17 cellular contexts compared by ENCODE assay signal in the genomic region with DNA sequence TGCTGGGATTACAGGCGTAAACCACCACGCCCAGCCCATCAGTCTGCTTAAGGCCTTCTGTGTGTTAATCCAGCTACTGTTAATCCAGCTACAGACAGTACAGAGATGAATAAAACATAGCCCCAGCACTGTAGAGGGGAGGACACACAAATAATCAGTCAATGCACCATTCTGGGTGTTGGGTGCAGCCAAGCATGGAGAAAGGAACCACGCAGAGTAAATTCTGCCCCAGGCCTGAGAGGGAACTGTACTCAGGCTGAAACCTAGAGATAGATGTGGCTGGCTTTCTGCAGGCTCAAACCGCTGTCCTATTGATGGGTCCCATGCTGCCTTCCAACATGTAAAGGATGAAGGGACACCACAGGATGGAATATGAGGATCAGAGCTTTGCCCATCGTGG.
DNase-seq lines count a peak whose midpoint lies in the region; ATAC-seq and TF ChIP-seq lines count a peak whose summit lies in the region.
"Had no signal": no experiment of that assay in that cellular context is flagged by ENCODE, and none has a peak within 500 bp of the region (broad histone marks: within the 10 kb centered on the region; RNA-seq: fewer than 3 reads in every experiment).

No MANE protein-coding gene starts in this region.

- no peaks in the 10 kb centered on the region for H3K36me3 Mint-ChIP-seq in stimulated activated memory B cell treated with anti-CD40 and anti-IgM and Interleukin-4, amounts not matched to agents 10 μg/mL and 1 μg/mL and 100 μg/mL, for 72 hours
- H3K36me3 Mint-ChIP-seq: CD14-positive monocyte; CD8-positive, alpha-beta T cell had no signal

- H3K4me3 ChIP-seq in BLaER1 treated with 17β-estradiol and CSF1 and Interleukin-3, amounts not matched to agents 10 nM and 100 nM = no peak overlapping the region
- H3K4me3 ChIP-seq in Peyer's patch = no peak overlapping the region
- H3K4me3 ChIP-seq in coronary artery = no peak overlapping the region
- H3K4me3 ChIP-seq: HAP-1, K562 had no signal

- H3K27me3 Mint-ChIP-seq in stimulated activated memory B cell treated with anti-CD40 and anti-IgM and Interleukin-4, amounts not matched to agents 10 μg/mL and 1 μg/mL and 100 μg/mL, for 72 hours = peaks cover 9% of the 10 kb centered on the region

- no peak overlapping the region for H3K27ac ChIP-seq in BLaER1 treated with 17β-estradiol and CSF1 and Interleukin-3, amounts not matched to agents 10 nM and 100 nM
- H3K27ac ChIP-seq in Peyer's patch = no peak overlapping the region
- H3K27ac ChIP-seq in coronary artery = no peak overlapping the region
- H3K27ac ChIP-seq: HL-60 had no signal

- H4K20me1 ChIP-seq in BLaER1 treated with 17β-estradiol and CSF1 and Interleukin-3, amounts not matched to agents 10 nM and 100 nM = no peaks in the 10 kb centered on the region

- peaks cover 17% of the 10 kb centered on the region for H3K4me1 Mint-ChIP-seq in stimulated activated memory B cell treated with anti-CD40 and anti-IgM and Interleukin-4, amounts not matched to agents 10 μg/mL and 1 μg/mL and 100 μg/mL, for 72 hours
- H3K4me1 Mint-ChIP-seq: CD14-positive monocyte had no signal

- no peaks in the 10 kb centered on the region for H3K27me3 ChIP-seq in BLaER1 treated with 17β-estradiol and CSF1 and Interleukin-3, amounts not matched to agents 10 nM and 100 nM
- H3K27me3 ChIP-seq in Peyer's patch = no peaks in the 10 kb centered on the region

- no peak overlapping the region for H3K27ac Mint-ChIP-seq in stimulated activated memory B cell treated with anti-CD40 and anti-IgM and Interleukin-4, amounts not matched to agents 10 μg/mL and 1 μg/mL and 100 μg/mL, for 72 hours
- H3K27ac Mint-ChIP-seq: CD14-positive monocyte; CD8-positive, alpha-beta T cell had no signal

- ATAC-seq in stimulated activated memory B cell treated with anti-CD40 and anti-IgM and Interleukin-4, amounts not matched to agents 10 μg/mL and 1 μg/mL and 100 μg/mL, for 72 hours = peak; percentile 81
- ATAC-seq: CD8-positive, alpha-beta T cell; K562 had no signal

- peaks cover 2 to 17% (median 15%) of the 10 kb centered on the region in 10 experiments; a peak in 18 of 20 replicates for H3K4me1 ChIP-seq in BLaER1 treated with 17β-estradiol and CSF1 and Interleukin-3, amounts not matched to agents 10 nM and 100 nM
- H3K4me1 ChIP-seq in Peyer's patch = no peaks in the 10 kb centered on the region
- H3K4me1 ChIP-seq: HAP-1 had no signal

- no peak overlapping the region for H3K9ac ChIP-seq in BLaER1 treated with 17β-estradiol and CSF1 and Interleukin-3, amounts not matched to agents 10 nM and 100 nM

- H3K9me3 ChIP-seq in BLaER1 treated with 17β-estradiol and CSF1 and Interleukin-3, amounts not matched to agents 10 nM and 100 nM (replicated peaks in 1 of 11) = no peaks in the 10 kb centered on the region
- no peaks in the 10 kb centered on the region for H3K9me3 ChIP-seq in Peyer's patch
- H3K9me3 ChIP-seq: HAP-1 had no signal

- H3K9me3 Mint-ChIP-seq in stimulated activated memory B cell treated with anti-CD40 and anti-IgM and Interleukin-4, amounts not matched to agents 10 μg/mL and 1 μg/mL and 100 μg/mL, for 72 hours = no peaks in the 10 kb centered on the region
- H3K9me3 Mint-ChIP-seq: CD8-positive, alpha-beta T cell had no signal

- H3K4me2 ChIP-seq in BLaER1 treated with 17β-estradiol and CSF1 and Interleukin-3, amounts not matched to agents 10 nM and 100 nM = peak overlapping the region in 10 of 11 experiments; percentile 9 to 72 (median 60); a peak in 17 of 22 replicates

- H3K36me3 ChIP-seq in BLaER1 treated with 17β-estradiol and CSF1 and Interleukin-3, amounts not matched to agents 10 nM and 100 nM = no peaks in the 10 kb centered on the region
- H3K36me3 ChIP-seq in Peyer's patch = no peaks in the 10 kb centered on the region
- H3K36me3 ChIP-seq: HAP-1 had no signal

- TF ChIP-seq POLR2A in Peyer's patch (IDR thresholded peaks at IDR 0.05) = no peak

- DNase-seq in GM13977 (ENCODE audit: low spot score) = peak; percentile 47
- peak in 2 of 3 donors; percentile 48 to 51 for DNase-seq in Peyer's patch
- no peak for DNase-seq in coronary artery (ENCODE audit: low spot score)
- no peak for DNase-seq in activated CD8-positive, alpha-beta memory T cell treated with anti-CD3 and anti-CD28 coated beads, Interleukin-2, amount 50 U/mL, for 4 hours
- DNase-seq in cortex of kidney (lab: John Stamatoyannopoulos, UW) = no peak
- DNase-seq in putamen (ENCODE audit: low spot score) = no peak
- DNase-seq: ACHN; CD8-positive, alpha-beta T cell; COR-L47; DND-41; GDM1 had no signal

- in situ Hi-C loops in GM13977 (cut with MboI; ENCODE audit: low pct_unique_long_range_greater_than_20kb, low sequenced_read_pairs, unreplicated experiment) = no loop called here

- TF ChIP-seq CTCF in GM13977 (IDR thresholded peaks at IDR 0.05; ENCODE audit: extremely low read depth, insufficient read depth, missing control alignments) (no peak), Peyer's patch (IDR thresholded peaks at IDR 0.05) (no peak), coronary artery (IDR thresholded peaks at IDR 0.05) (no peak)

- no peak overlapping the region for H3K4me3 Mint-ChIP-seq in stimulated activated memory B cell treated with anti-CD40 and anti-IgM and Interleukin-4, amounts not matched to agents 10 μg/mL and 1 μg/mL and 100 μg/mL, for 72 hours
- H3K4me3 Mint-ChIP-seq: CD14-positive monocyte; CD8-positive, alpha-beta T cell had no signal

Comparison
In these comparisons a context has a peak if more than half of its experiments do, and no peak if none do; other contexts are left out.
1. DNase-seq: peak in GM13977 (single experiment) and Peyer's patch (2 of 3); none in coronary artery (single experiment), activated CD8-positive, alpha-beta memory T cell treated with anti-CD3 and anti-CD28 coated beads, Interleukin-2, amount 50 U/mL, for 4 hours (single experiment), cortex of kidney (single experiment) and putamen (single experiment).